Comparison of ENCODE assay signal across 2 cellular contexts in genomic region chr22:42620084-42620483, GRCh38.
TF ChIP-seq lines count a peak whose summit lies in the region.

No MANE protein-coding gene starts in this region.

TF ChIP-seq in HEK293, 187 proteins besides CTCF, POLR2A, EP300 and RAD21:
- TF ChIP-seq ZNF302 (tag by site-specific recombination; IDR thresholded peaks at IDR 0.05; ENCODE audit: low read depth) (no peak), ZNF621 (tag by site-specific recombination; IDR thresholded peaks at IDR 0.05) (no peak), BCL11A (tag by site-specific recombination; IDR thresholded peaks at IDR 0.05; ENCODE audit: low read depth) (no peak), ZNF416 (tag by site-specific recombination; IDR thresholded peaks at IDR 0.05) (no peak), KLF8 (tag by site-specific recombination; IDR thresholded peaks at IDR 0.05) (peak; percentile 19; the same call in 1 of the 2 replicates), ZNF311 (tag by site-specific recombination; IDR thresholded peaks at IDR 0.05; ENCODE audit: borderline replicate concordance) (no peak), ZFP69B (tag by site-specific recombination; IDR thresholded peaks at IDR 0.05) (no peak)

TF ChIP-seq in K562, 482 proteins besides CTCF, POLR2A, EP300 and RAD21:
- no peak for TF ChIP-seq TFAP4 (CRISPR knock-in tag; IDR thresholded peaks at IDR 0.05; ENCODE audit: borderline replicate concordance)
- TF ChIP-seq LCOR (CRISPR knock-in tag; IDR thresholded peaks at IDR 0.05): no peak
- peak; percentile 15 to 48; a peak in 1 of 4 replicates for TF ChIP-seq KDM1A (IDR thresholded peaks at IDR 0.05)
- TF ChIP-seq, protein P1, sequence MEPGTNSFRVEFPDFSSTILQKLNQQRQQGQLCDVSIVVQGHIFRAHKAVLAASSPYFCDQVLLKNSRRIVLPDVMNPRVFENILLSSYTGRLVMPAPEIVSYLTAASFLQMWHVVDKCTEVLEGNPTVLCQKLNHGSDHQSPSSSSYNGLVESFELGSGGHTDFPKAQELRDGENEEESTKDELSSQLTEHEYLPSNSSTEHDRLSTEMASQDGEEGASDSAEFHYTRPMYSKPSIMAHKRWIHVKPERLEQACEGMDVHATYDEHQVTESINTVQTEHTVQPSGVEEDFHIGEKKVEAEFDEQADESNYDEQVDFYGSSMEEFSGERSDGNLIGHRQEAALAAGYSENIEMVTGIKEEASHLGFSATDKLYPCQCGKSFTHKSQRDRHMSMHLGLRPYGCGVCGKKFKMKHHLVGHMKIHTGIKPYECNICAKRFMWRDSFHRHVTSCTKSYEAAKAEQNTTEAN (CRISPR knock-in tag; IDR thresholded peaks at IDR 0.05): no peak
- no peak for TF ChIP-seq ZNF3 (CRISPR knock-in tag; IDR thresholded peaks at IDR 0.05)
- TF ChIP-seq BCOR (IDR thresholded peaks at IDR 0.05): peak; percentile 81
- 0 out of 4 replicates have a peak, but pooled peaks of 1 of the 2 experiments have one; percentile 22 for TF ChIP-seq RCOR1 (IDR thresholded peaks at IDR 0.05; ENCODE audit: borderline replicate concordance in 1 of 2, low read depth in 2 of 2, low read length in 2 of 2)
- TF ChIP-seq EWSR1 (IDR thresholded peaks at IDR 0.05; ENCODE audit: borderline replicate concordance, low read depth, partially characterized antibody): no peak
- TF ChIP-seq ADNP (tag; IDR thresholded peaks at IDR 0.05): peak; percentile 54; the same call in 1 of the 2 replicates
- TF ChIP-seq, protein P2, sequence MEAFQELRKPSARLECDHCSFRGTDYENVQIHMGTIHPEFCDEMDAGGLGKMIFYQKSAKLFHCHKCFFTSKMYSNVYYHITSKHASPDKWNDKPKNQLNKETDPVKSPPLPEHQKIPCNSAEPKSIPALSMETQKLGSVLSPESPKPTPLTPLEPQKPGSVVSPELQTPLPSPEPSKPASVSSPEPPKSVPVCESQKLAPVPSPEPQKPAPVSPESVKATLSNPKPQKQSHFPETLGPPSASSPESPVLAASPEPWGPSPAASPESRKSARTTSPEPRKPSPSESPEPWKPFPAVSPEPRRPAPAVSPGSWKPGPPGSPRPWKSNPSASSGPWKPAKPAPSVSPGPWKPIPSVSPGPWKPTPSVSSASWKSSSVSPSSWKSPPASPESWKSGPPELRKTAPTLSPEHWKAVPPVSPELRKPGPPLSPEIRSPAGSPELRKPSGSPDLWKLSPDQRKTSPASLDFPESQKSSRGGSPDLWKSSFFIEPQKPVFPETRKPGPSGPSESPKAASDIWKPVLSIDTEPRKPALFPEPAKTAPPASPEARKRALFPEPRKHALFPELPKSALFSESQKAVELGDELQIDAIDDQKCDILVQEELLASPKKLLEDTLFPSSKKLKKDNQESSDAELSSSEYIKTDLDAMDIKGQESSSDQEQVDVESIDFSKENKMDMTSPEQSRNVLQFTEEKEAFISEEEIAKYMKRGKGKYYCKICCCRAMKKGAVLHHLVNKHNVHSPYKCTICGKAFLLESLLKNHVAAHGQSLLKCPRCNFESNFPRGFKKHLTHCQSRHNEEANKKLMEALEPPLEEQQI (IDR thresholded peaks at IDR 0.05): no peak
- no peak for TF ChIP-seq ZNF174 (CRISPR knock-in tag; IDR thresholded peaks at IDR 0.05)
- TF ChIP-seq, protein P3, sequence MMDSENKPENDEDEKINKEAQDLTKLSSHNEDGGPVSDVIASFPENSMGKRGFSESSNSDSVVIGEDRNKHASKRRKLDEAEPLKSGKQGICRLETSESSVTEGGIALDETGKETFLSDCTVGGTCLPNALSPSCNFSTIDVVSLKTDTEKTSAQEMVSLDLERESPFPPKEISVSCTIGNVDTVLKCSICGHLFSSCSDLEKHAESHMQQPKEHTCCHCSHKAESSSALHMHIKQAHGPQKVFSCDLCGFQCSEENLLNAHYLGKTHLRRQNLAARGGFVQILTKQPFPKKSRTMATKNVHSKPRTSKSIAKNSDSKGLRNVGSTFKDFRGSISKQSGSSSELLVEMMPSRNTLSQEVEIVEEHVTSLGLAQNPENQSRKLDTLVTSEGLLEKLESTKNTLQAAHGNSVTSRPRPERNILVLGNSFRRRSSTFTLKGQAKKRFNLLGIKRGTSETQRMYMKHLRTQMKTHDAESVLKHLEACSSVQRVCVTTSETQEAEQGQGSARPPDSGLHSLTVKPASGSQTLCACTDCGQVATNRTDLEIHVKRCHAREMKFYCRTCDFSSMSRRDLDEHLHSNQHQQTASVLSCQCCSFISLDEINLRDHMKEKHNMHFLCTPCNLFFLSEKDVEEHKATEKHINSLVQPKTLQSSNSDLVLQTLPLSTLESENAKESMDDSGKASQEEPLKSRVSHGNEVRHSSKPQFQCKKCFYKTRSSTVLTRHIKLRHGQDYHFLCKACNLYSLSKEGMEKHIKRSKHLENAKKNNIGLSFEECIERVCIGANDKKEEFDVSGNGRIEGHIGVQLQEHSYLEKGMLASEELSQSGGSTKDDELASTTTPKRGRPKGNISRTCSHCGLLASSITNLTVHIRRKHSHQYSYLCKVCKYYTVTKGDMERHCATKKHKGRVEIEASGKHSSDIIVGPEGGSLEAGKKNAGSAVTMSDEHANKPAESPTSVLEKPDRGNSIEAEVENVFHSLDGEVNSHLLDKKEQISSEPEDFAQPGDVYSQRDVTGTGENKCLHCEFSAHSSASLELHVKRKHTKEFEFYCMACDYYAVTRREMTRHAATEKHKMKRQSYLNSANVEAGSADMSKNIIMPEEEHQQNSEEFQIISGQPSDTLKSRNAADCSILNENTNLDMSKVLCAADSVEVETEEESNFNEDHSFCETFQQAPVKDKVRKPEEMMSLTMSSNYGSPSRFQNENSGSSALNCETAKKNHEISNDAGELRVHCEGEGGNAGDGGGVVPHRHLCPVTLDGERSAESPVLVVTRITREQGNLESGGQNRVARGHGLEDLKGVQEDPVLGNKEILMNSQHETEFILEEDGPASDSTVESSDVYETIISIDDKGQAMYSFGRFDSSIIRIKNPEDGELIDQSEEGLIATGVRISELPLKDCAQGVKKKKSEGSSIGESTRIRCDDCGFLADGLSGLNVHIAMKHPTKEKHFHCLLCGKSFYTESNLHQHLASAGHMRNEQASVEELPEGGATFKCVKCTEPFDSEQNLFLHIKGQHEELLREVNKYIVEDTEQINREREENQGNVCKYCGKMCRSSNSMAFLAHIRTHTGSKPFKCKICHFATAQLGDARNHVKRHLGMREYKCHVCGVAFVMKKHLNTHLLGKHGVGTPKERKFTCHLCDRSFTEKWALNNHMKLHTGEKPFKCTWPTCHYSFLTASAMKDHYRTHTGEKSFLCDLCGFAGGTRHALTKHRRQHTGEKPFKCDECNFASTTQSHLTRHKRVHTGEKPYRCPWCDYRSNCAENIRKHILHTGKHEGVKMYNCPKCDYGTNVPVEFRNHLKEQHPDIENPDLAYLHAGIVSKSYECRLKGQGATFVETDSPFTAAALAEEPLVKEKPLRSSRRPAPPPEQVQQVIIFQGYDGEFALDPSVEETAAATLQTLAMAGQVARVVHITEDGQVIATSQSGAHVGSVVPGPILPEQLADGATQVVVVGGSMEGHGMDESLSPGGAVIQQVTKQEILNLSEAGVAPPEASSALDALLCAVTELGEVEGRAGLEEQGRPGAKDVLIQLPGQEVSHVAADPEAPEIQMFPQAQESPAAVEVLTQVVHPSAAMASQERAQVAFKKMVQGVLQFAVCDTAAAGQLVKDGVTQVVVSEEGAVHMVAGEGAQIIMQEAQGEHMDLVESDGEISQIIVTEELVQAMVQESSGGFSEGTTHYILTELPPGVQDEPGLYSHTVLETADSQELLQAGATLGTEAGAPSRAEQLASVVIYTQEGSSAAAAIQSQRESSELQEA (IDR thresholded peaks at IDR 0.05; ENCODE audit: low read depth): no peak
- no peak for TF ChIP-seq TFAM (CRISPR knock-in tag; conservative IDR thresholded peaks at IDR 0.05)
- TF ChIP-seq RBM25 (IDR thresholded peaks at IDR 0.05; ENCODE audit: low read depth, low read length, severe bottlenecking): peak; percentile 80
- TF ChIP-seq PYGO2 (tag; IDR thresholded peaks at IDR 0.05): no peak
- no peak for TF ChIP-seq ZNF780A (CRISPR knock-in tag; IDR thresholded peaks at IDR 0.05)
- no peak for TF ChIP-seq ZNF740 (CRISPR knock-in tag; IDR thresholded peaks at IDR 0.05)
- TF ChIP-seq ZNF740 (tag; IDR thresholded peaks at IDR 0.05): no peak
- no peak for TF ChIP-seq POU5F1 (IDR thresholded peaks at IDR 0.05; ENCODE audit: borderline replicate concordance, low read depth, low read length, partially characterized antibody)
- no peak for TF ChIP-seq SAFB (IDR thresholded peaks at IDR 0.05; ENCODE audit: borderline replicate concordance, low read depth, low read length)
- TF ChIP-seq ZNF436 (CRISPR knock-in tag; IDR thresholded peaks at IDR 0.05): no peak
- no peak for TF ChIP-seq ZNF184 (CRISPR knock-in tag; IDR thresholded peaks at IDR 0.05)
- no peak for TF ChIP-seq PREB (CRISPR knock-in tag; IDR thresholded peaks at IDR 0.05)
- TF ChIP-seq NFIX (CRISPR knock-in tag; IDR thresholded peaks at IDR 0.05; ENCODE audit: low read depth): no peak
- no peak for TF ChIP-seq DIDO1 (tag; IDR thresholded peaks at IDR 0.05; ENCODE audit: low read depth)
- no peak for TF ChIP-seq ZNF785 (CRISPR knock-in tag; IDR thresholded peaks at IDR 0.05)
